ENCODE assay signal across 15 cellular contexts in the genomic region with DNA sequence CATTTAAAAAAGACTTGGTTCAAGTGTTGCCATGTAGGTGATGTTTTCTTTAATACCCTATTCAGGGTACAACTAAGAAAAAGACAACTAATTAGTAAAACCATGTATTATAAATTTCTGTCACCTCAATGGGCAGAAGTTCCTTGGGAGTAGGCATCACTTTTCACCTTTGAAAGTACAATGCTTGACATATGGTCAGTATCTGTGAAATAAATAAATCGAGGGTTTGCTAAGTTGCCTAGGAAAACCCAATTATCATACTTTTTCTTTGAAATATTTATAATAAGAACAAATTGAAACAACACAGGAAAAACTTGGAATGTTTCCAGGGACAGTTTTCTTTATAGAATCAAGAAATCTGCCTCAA. TPM values are rescaled to one million over a fixed set of nuclear protein-coding genes. Genes with fewer than 3 reads are reported as not detected.
DNase-seq lines count a peak whose midpoint lies in the region; ATAC-seq and TF ChIP-seq lines count a peak whose summit lies in the region.
"Had no signal": no experiment of that assay in that cellular context is flagged by ENCODE, and none has a peak within 500 bp of the region (broad histone marks: within the 10 kb centered on the region; RNA-seq: fewer than 3 reads in every experiment).

No MANE protein-coding gene starts in this region.

- H3K4me1 Mint-ChIP-seq in nephron, result peaks cover 56% of the 10 kb centered on the region

- no peaks in the 10 kb centered on the region for H3K27me3 Mint-ChIP-seq in nephron (ENCODE audit: low read depth)
- H3K27me3 Mint-ChIP-seq: naive B cell had no signal

- peaks cover 26% of the 10 kb centered on the region for H3K36me3 Mint-ChIP-seq in nephron (ENCODE audit: low read depth)
- H3K36me3 Mint-ChIP-seq: naive B cell had no signal

- DNase-seq in left ventricle myocardium inferior, result no peak
- DNase-seq in Right ventricle myocardium superior, result no peak
- peak; percentile 43 for DNase-seq in dermis blood vessel endothelial cell
- no peak for DNase-seq in HuH-7.5 (ENCODE audit: low spot score)
- DNase-seq in AML-193 (lab: John Stamatoyannopoulos, UW), result no peak
- DNase-seq: aorta, naive B cell, NCI-H69, right lobe of liver, WERI-Rb-1 had no signal

- no peak overlapping the region for H3K4me3 ChIP-seq in left ventricle myocardium inferior
- H3K4me3 ChIP-seq: HAP-1, right lobe of liver had no signal

- intact Hi-C loops in left ventricle myocardium inferior (cut with micrococcal nuclease) (no loop called here), Right ventricle myocardium superior (cut with DNase I) (no loop called here)

- no peak for ATAC-seq in Right ventricle myocardium superior (ENCODE audit: poor library complexity)
- ATAC-seq in GM18907 (IDR thresholded peaks at IDR 0.05; ENCODE audit: unreplicated experiment), result no peak
- ATAC-seq in GM19463 (IDR thresholded peaks at IDR 0.05; ENCODE audit: unreplicated experiment), result no peak
- ATAC-seq: Right ventricle myocardium inferior had no signal

- no peak overlapping the region for H3K4me3 Mint-ChIP-seq in nephron

- H3K4me1 ChIP-seq in left ventricle myocardium inferior, result peaks cover 62% of the 10 kb centered on the region

- peaks cover 3% of the 10 kb centered on the region for H3K36me3 ChIP-seq in left ventricle myocardium inferior
- H3K36me3 ChIP-seq: HAP-1, right lobe of liver had no signal

- no peaks in the 10 kb centered on the region for H3K9me3 Mint-ChIP-seq in nephron

- H3K27me3 ChIP-seq in left ventricle myocardium inferior (ENCODE audit: low read depth), result no peaks in the 10 kb centered on the region
- H3K27me3 ChIP-seq: right lobe of liver had no signal

- peak overlapping the region; percentile 71 for H3K27ac ChIP-seq in left ventricle myocardium inferior (replicated peaks)
- H3K27ac ChIP-seq: WERI-Rb-1 had no signal

- TF ChIP-seq CTCF in left ventricle myocardium inferior (IDR thresholded peaks at IDR 0.05; ENCODE audit: borderline replicate concordance), result no peak
- TF ChIP-seq CTCF in nephron (IDR thresholded peaks at IDR 0.05; ENCODE audit: unreplicated experiment in 3 of 3), result no peak

- peak overlapping the region; percentile 71 to 92 (median 89) for H3K27ac Mint-ChIP-seq in nephron

- no peaks in the 10 kb centered on the region for H3K9me3 ChIP-seq in left ventricle myocardium inferior (replicated peaks)
- H3K9me3 ChIP-seq: HAP-1, right lobe of liver had no signal

RNA-seq across cellular contexts. Expression of a gene that starts 13.8 kb away (rescaled TPM):
- 26.3 TPM for total RNA-seq in left ventricle myocardium inferior
- 22.7 TPM for total RNA-seq in Right ventricle myocardium superior
- total RNA-seq in dermis blood vessel endothelial cell, result 19.6 and 27.0 TPM in 2 replicates

RNA-seq across cellular contexts. Expression of a gene that starts 14.1 kb away (rescaled TPM):
- total RNA-seq in left ventricle myocardium inferior (66.1 TPM), Right ventricle myocardium superior (55.5 TPM), dermis blood vessel endothelial cell (96.7 and 134 TPM in 2 replicates)
